15 cellular contexts compared by ENCODE assay signal in the genomic region with DNA sequence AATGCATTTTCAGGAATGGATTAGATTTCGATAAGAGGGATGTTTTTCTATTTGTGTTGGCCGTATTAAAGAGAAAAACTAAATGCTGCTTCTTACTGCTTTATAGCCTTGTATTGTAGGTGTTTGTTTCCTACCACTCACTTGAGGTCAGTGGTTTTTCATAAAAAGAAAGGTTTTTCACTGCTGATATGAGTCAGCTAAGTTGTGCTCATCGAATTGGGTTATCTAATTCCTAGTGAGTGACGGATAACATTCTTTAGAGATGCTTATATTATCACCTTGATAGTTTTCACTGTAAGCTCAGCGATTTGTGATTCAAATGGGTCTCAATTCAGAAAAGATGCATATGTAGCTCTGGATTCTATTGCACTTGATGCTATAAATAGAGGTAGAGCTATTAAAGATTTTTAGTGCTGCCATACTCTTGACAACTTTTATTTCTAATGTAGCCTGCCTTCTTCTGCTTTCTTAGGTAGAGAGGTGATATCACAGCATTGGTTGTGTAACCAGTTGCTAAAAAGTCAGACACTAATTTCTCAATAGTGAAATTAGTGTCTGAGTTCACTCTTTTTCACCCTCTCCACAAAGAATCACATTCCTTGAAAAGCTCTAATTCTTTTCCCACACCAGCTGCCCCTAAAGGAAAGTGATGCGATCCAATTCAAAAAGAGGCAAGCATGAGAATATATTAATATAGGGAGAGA.
A peak's percentile ranks its signal among the peaks of the same experiment; 100 is the strongest.
DNase-seq lines count a peak whose midpoint lies in the region; ATAC-seq lines count a peak whose summit lies in the region.
"Had no signal": no experiment of that assay in that cellular context is flagged by ENCODE, and none has a peak within 500 bp of the region (broad histone marks: within the 10 kb centered on the region; RNA-seq: fewer than 3 reads in every experiment).

No MANE protein-coding gene starts in this region.

- ATAC-seq in HG02623 (IDR thresholded peaks at IDR 0.05; ENCODE audit: unreplicated experiment) (peak; percentile 47), GM21619 (IDR thresholded peaks at IDR 0.05; ENCODE audit: unreplicated experiment) (no peak), GM19463 (IDR thresholded peaks at IDR 0.05; ENCODE audit: unreplicated experiment) (no peak)
- ATAC-seq: effector memory CD8-positive, alpha-beta T cell; gastroesophageal sphincter; stimulated activated naive B cell treated with anti-CD40 and anti-IgM and Interleukin-4, amounts not matched to agents 10 μg/mL and 1 μg/mL and 100 μg/mL, for 72 hours had no signal

- H3K27ac ChIP-seq in epithelial cell of prostate = peak overlapping the region; percentile 60
- H3K27ac ChIP-seq: gastroesophageal sphincter had no signal

- DNase-seq in ELR (ENCODE audit: low read depth) (peak; percentile 89), NCI-H226 (peak; percentile 88), epithelial cell of prostate (ENCODE audit: low read depth, low spot score) (no peak), COLO829 (ENCODE audit: low spot score) (no peak), dermis blood vessel endothelial cell (no peak)
- DNase-seq: effector memory CD8-positive, alpha-beta T cell; naive B cell; NCI-H1048; NCI-H345; stimulated activated CD4-positive, alpha-beta T cell treated with anti-CD3 and anti-CD28 coated beads, Interleukin-4, amount 100 ng/mL, for 24 hours; stimulated activated naive B cell treated with anti-CD40 and anti-IgM and Interleukin-4, amounts not matched to agents 10 μg/mL and 1 μg/mL and 100 μg/mL, for 72 hours had no signal

Comparison
In these comparisons a context has a peak if more than half of its experiments do, and no peak if none do; other contexts are left out.
1. DNase-seq: peak in ELR (single experiment) and NCI-H226 (single experiment); none in epithelial cell of prostate (single experiment), COLO829 (single experiment) and dermis blood vessel endothelial cell (single experiment).